23 cellular contexts compared by ENCODE assay signal in the genomic region with DNA sequence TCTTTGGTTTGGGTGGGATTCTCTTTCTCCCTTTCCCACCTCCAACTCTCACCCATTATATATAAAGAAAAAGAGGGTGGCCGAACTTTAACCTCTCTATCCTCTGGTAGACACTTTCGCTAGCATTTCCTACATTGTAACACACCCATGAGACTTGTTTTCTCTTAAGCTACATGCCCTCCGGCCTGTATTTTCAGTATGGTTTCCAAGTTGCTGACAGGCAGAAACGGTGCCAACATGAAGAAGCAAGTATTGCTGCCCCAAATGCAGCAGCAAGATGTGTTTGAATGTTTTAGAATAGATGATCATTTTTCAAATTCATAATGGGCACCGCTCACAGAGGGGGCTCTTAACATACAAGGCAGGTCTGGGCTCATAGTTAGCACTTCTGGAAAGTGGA. TPM values are rescaled to one million over a fixed set of nuclear protein-coding genes. Genes with fewer than 3 reads are reported as not detected.
DNase-seq lines count a peak whose midpoint lies in the region; ATAC-seq, FAIRE-seq and TF ChIP-seq lines count a peak whose summit lies in the region.
"Had no signal": no experiment of that assay in that cellular context is flagged by ENCODE, and none has a peak within 500 bp of the region (broad histone marks: within the 10 kb centered on the region; RNA-seq: fewer than 3 reads in every experiment).

No MANE protein-coding gene starts in this region.

- TF ChIP-seq CTCF in A549 (IDR thresholded peaks at IDR 0.05) = no peak
- TF ChIP-seq CTCF in osteoblast (IDR thresholded peaks at IDR 0.05; ENCODE audit: extremely low read depth, low read depth, low read length) = no peak

- no peak for TF ChIP-seq EP300 in A549 (IDR thresholded peaks at IDR 0.05)

- no peaks in the 10 kb centered on the region for H3K36me3 Mint-ChIP-seq in activated T-cell treated with anti-CD3 and anti-CD28 coated beads, Interleukin-2, amount 50 U/mL, for 72 hours (ENCODE audit: insufficient read depth in 2 of 2)
- H3K36me3 Mint-ChIP-seq: CD14-positive monocyte had no signal

- WGBS in A549 (ENCODE audit: missing lambda C conversion rate) = 80% methylated on average over 5 of the region's 5 CpGs
- WGBS in esophagus, 2 donors = 34 to 48% methylated on average over 5 of the region's 5 CpGs

- H3K27me3 ChIP-seq in esophagus (ENCODE audit: control insufficient read depth in 1 of 2, insufficient read depth in 2 of 2, low read length in 2 of 2) = no peaks in the 10 kb centered on the region
- no peaks in the 10 kb centered on the region for H3K27me3 ChIP-seq in osteoblast (ENCODE audit: insufficient read depth, low read length)
- H3K27me3 ChIP-seq: right atrium auricular region had no signal

- POLR2A ChIA-PET in A549 (lab: Yijun Ruan, JAX) = no interaction called here

- no peaks in the 10 kb centered on the region for H3K79me2 ChIP-seq in osteoblast (ENCODE audit: insufficient read depth, low read length)

- H3K4me3 ChIP-seq in A549 = no peak overlapping the region
- no peak overlapping the region for H3K4me3 ChIP-seq in esophagus (ENCODE audit: low read depth in 1 of 2, low read length in 2 of 2)
- H3K4me3 ChIP-seq in osteoblast (ENCODE audit: insufficient read depth, low read length) = no peak overlapping the region
- H3K4me3 ChIP-seq: right atrium auricular region had no signal

- no peaks in the 10 kb centered on the region for H3K27me3 Mint-ChIP-seq in activated T-cell treated with anti-CD3 and anti-CD28 coated beads, Interleukin-2, amount 50 U/mL, for 72 hours (ENCODE audit: low read depth)

- TF ChIP-seq RAD21 in A549 (conservative IDR thresholded peaks at IDR 0.05 in 1 of 2, IDR thresholded peaks at IDR 0.05 in 1 of 2) = no peak

- H3K9me3 ChIP-seq in A549 (0 out of 3 replicates have a peak, but pooled peaks cover 3% of the 10 kb centered on the region), esophagus (ENCODE audit: control insufficient read depth in 2 of 2, insufficient read depth in 1 of 2, low read depth in 1 of 2, low read length in 1 of 2) (no peaks in the 10 kb centered on the region), osteoblast (ENCODE audit: low read depth, low read length) (no peaks in the 10 kb centered on the region)
- H3K9me3 ChIP-seq: right atrium auricular region, SK-N-SH had no signal

- TF ChIP-seq POLR2A in A549 (IDR thresholded peaks at IDR 0.05; ENCODE audit: low read length) = no peak

- DNase-seq in A549 (ENCODE audit: low read depth in 1 of 2, low spot score in 1 of 2) (no peak), RPMI8226 (peak; percentile 72), osteoblast (ENCODE audit: insufficient read length, low spot score, missing footprints) (no peak), NCI-H748 treated with DMSO at 0.1 percent for 48 hours (lab: John Stamatoyannopoulos, UW) (no peak), anterior cingulate cortex (lab: John Stamatoyannopoulos, UW) (no peak)
- DNase-seq in activated T-cell treated with anti-CD3 and anti-CD28 coated beads, Interleukin-2, amount 50 U/mL, for 72 hours = no peak
- DNase-seq: activated T-cell treated with anti-CD3 and anti-CD28 coated beads for 4 hours; caudate nucleus; DMS53; GF-D8; GOT3; NCI-H187 treated with DMSO at 0.1 percent for 48 hours; NCI-H345; nucleus accumbens; SK-N-SH; stimulated activated CD8-positive, alpha-beta memory T cell treated with anti-CD3 and anti-CD28 coated beads, Interleukin-4, amount 100 ng/mL, for 48 hours; WERI-Rb-1 had no signal

- no peak for FAIRE-seq in A549 (lab: Jason Lieb, UNC)
- FAIRE-seq: RCC 7860 had no signal

- peaks cover 17% of the 10 kb centered on the region for H3K4me1 Mint-ChIP-seq in activated T-cell treated with anti-CD3 and anti-CD28 coated beads, Interleukin-2, amount 50 U/mL, for 72 hours (ENCODE audit: low read depth)

- no peak overlapping the region; the same call in 2 of the 3 replicates for H3K4me2 ChIP-seq in A549
- H3K4me2 ChIP-seq in osteoblast (ENCODE audit: insufficient read depth, low read length) = no peak overlapping the region
- H3K4me2 ChIP-seq: KMS-11, SK-N-SH had no signal

- no peaks in the 10 kb centered on the region for H4K20me1 ChIP-seq in osteoblast (ENCODE audit: insufficient read depth, low read length)

- H3K36me3 ChIP-seq in esophagus (ENCODE audit: control insufficient read depth in 2 of 2, insufficient read depth in 2 of 2, low read length in 1 of 2) = no peaks in the 10 kb centered on the region
- H3K36me3 ChIP-seq in osteoblast (ENCODE audit: insufficient read depth, low read length) = no peaks in the 10 kb centered on the region
- H3K36me3 ChIP-seq: right atrium auricular region, WERI-Rb-1 had no signal

- H3K4me1 ChIP-seq in A549 (peaks cover 82% of the 10 kb centered on the region), esophagus (ENCODE audit: control insufficient read depth in 2 of 2, insufficient read depth in 2 of 2, low read length in 1 of 2) (peaks cover 0 to 5% of the 10 kb centered on the region in 2 donors), osteoblast (ENCODE audit: insufficient read depth, low read length) (peaks cover 20% of the 10 kb centered on the region)

- no peak overlapping the region for H3K27ac Mint-ChIP-seq in activated T-cell treated with anti-CD3 and anti-CD28 coated beads, Interleukin-2, amount 50 U/mL, for 72 hours

- H3K4me3 Mint-ChIP-seq in activated T-cell treated with anti-CD3 and anti-CD28 coated beads, Interleukin-2, amount 50 U/mL, for 72 hours = no peak overlapping the region
- H3K4me3 Mint-ChIP-seq: CD14-positive monocyte had no signal

- CTCF ChIA-PET in A549 (lab: Yijun Ruan, JAX) = interaction anchor here (1.0 to 2.8 kb wide), 4 partner anchors 9 to 158 kb away, joined by 3 to 14 read pairs (median 4); no protein-coding TSS in a partner anchor

- no peaks in the 10 kb centered on the region for H3K9me3 Mint-ChIP-seq in activated T-cell treated with anti-CD3 and anti-CD28 coated beads, Interleukin-2, amount 50 U/mL, for 72 hours

- ATAC-seq in A549 = no peak
- ATAC-seq in HG03354 (IDR thresholded peaks at IDR 0.05; ENCODE audit: poor library complexity, severe bottlenecking, unreplicated experiment) = no peak
- no peak for ATAC-seq in activated T-cell treated with anti-CD3 and anti-CD28 coated beads, Interleukin-2, amount 50 U/mL, for 72 hours (replicated peaks in 1 of 2)

- H3K27ac ChIP-seq in A549 = peak overlapping the region; percentile 84 to 89
- peak overlapping the region; percentile 17 to 24 for H3K27ac ChIP-seq in esophagus (ENCODE audit: low read depth in 2 of 2, low read length in 1 of 2)
- H3K27ac ChIP-seq in osteoblast (ENCODE audit: low read depth, low read length) = no peak overlapping the region
- H3K27ac ChIP-seq: KMS-11, right atrium auricular region, WERI-Rb-1 had no signal

- H2AFZ ChIP-seq in osteoblast (ENCODE audit: low read length) = peak overlapping the region; percentile 57

TF ChIP-seq in A549, 52 proteins besides CTCF, POLR2A, EP300 and RAD21:
- TF ChIP-seq, protein P1, sequence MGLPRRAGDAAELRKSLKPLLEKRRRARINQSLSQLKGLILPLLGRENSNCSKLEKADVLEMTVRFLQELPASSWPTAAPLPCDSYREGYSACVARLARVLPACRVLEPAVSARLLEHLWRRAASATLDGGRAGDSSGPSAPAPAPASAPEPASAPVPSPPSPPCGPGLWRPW (IDR thresholded peaks at IDR 0.05) = no peak
- no peak for TF ChIP-seq RARB (CRISPR knock-in tag; IDR thresholded peaks at IDR 0.05)
- TF ChIP-seq, protein P2, sequence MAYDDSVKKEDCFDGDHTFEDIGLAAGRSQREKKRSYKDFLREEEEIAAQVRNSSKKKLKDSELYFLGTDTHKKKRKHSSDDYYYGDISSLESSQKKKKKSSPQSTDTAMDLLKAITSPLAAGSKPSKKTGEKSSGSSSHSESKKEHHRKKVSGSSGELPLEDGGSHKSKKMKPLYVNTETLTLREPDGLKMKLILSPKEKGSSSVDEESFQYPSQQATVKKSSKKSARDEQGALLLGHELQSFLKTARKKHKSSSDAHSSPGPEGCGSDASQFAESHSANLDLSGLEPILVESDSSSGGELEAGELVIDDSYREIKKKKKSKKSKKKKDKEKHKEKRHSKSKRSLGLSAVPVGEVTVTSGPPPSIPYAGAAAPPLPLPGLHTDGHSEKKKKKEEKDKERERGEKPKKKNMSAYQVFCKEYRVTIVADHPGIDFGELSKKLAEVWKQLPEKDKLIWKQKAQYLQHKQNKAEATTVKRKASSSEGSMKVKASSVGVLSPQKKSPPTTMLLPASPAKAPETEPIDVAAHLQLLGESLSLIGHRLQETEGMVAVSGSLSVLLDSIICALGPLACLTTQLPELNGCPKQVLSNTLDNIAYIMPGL (CRISPR knock-in tag; IDR thresholded peaks at IDR 0.05; ENCODE audit: borderline replicate concordance) = no peak
- TF ChIP-seq CHD2 (IDR thresholded peaks at IDR 0.05; ENCODE audit: low read length, partially characterized antibody) = no peak
- TF ChIP-seq MAFK (IDR thresholded peaks at IDR 0.05; ENCODE audit: partially characterized antibody) = no peak

RNA-seq across cellular contexts. Expression of a gene that starts 18.7 kb away (rescaled TPM):
- polyA plus RNA-seq in A549 (2011; rRNA removed) = 477 and 583 TPM in 2 replicates
- polyA plus RNA-seq in A549 (2012; cell fraction: cytosol; rRNA removed) = 117 and 201 TPM in 2 replicates
- 48.0 and 91.3 TPM in 2 replicates for polyA plus RNA-seq in A549 (2012; cell fraction: nucleus; rRNA removed)
- polyA plus RNA-seq in A549 (2017; fragmentation: RNase III; extraction: RNeasy Plus Mini Kit Qiagen cat#74134 plus additional on column Dnase treatment) = 159 to 248 TPM (median 217 TPM) in 3 replicates
- polyA minus RNA-seq in A549 (2011; rRNA and poly(A)+ RNA removed) = 258 and 323 TPM in 2 replicates
- 10 to 100 TPM; 41.1 to 64.9 TPM for polyA plus RNA-seq in esophagus
- 67.7 and 84.0 TPM in 2 replicates for total RNA-seq in osteoblast
- 100 to 1,000 TPM; 176 to 197 TPM for total RNA-seq in activated T-cell treated with anti-CD3 and anti-CD28 coated beads, Interleukin-2, amount 50 U/mL, for 72 hours

RNA-seq across cellular contexts. Expression of a gene that starts 19.9 kb away (rescaled TPM):
- polyA plus RNA-seq in A549 (2011; rRNA removed) (27.3 and 29.0 TPM in 2 replicates), A549 (2017; fragmentation: RNase III; extraction: RNeasy Plus Mini Kit Qiagen cat#74134 plus additional on column Dnase treatment) (25.2 to 30.6 TPM (median 30.3 TPM) in 3 replicates), esophagus (1 to 10 TPM; 5.6 to 9.1 TPM)
- polyA plus RNA-seq in A549 (2012; cell fraction: cytosol; rRNA removed) = 11.1 and 12.4 TPM in 2 replicates
- 6.6 and 14.3 TPM in 2 replicates for polyA plus RNA-seq in A549 (2012; cell fraction: nucleus; rRNA removed)
- polyA minus RNA-seq in A549 (2011; rRNA and poly(A)+ RNA removed) = 26.2 and 28.3 TPM in 2 replicates
- 9.8 and 10.3 TPM in 2 replicates for total RNA-seq in osteoblast
- 10 to 100 TPM; 52.0 to 68.0 TPM for total RNA-seq in activated T-cell treated with anti-CD3 and anti-CD28 coated beads, Interleukin-2, amount 50 U/mL, for 72 hours

RNA-seq across cellular contexts. Expression of a gene that starts 54.2 kb away (rescaled TPM):
- polyA plus RNA-seq in A549 (2011; rRNA removed) = 0.12 TPM in 1 of 2 replicates, not detected in the other
- not detected in 2 replicates for polyA plus RNA-seq in A549 (2012; cell fraction: cytosol; rRNA removed)
- 0.12 and 0.36 TPM in 2 replicates for polyA plus RNA-seq in A549 (2012; cell fraction: nucleus; rRNA removed)
- 0.19 to 0.44 TPM (median 0.20 TPM) in 3 replicates for polyA plus RNA-seq in A549 (2017; fragmentation: RNase III; extraction: RNeasy Plus Mini Kit Qiagen cat#74134 plus additional on column Dnase treatment)
- polyA minus RNA-seq in A549 (2011; rRNA and poly(A)+ RNA removed) = 0.29 TPM in 1 of 2 replicates, not detected in the other
- under 1 TPM in 1 of 2 donors, not detected in 1; 0.33 TPM for polyA plus RNA-seq in esophagus
- total RNA-seq in osteoblast = 0.29 and 0.72 TPM in 2 replicates
- total RNA-seq in activated T-cell treated with anti-CD3 and anti-CD28 coated beads, Interleukin-2, amount 50 U/mL, for 72 hours = 1 to 10 TPM; 3.3 to 3.7 TPM
- total RNA-seq: right atrium auricular region had no signal
- polyA plus RNA-seq: CD14-positive monocyte, SK-N-SH had no signal
